ENCODE assay signal across 21 cellular contexts in the genomic region with DNA sequence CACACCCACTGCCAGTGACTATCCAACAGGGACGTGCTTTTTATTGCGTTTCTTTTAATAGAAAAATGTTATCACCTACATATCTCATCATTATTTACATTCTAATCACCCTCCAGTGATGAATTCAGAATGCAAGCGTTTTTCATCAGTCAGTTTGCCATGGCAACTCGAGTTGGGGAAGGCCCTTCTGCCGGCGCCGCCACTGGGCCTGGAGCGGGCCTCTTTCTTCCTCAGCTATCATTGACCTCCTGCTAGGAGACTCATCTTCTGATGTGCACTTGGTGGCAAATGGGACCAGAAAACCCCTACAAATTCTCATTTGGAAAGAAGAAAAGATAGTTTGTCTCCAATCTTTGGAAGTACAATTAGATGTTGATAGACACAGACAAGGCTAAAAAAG.
"Had no signal": no experiment of that assay in that cellular context is flagged by ENCODE, and none has a peak within 500 bp of the region (broad histone marks: within the 10 kb centered on the region; RNA-seq: fewer than 3 reads in every experiment).

No MANE protein-coding gene starts in this region.

- DNase-seq: stimulated activated CD4-positive, alpha-beta T cell treated with anti-CD3 and anti-CD28 coated beads, Interleukin-2, amount 100 ng/mL, for 48 hours; stimulated activated CD4-positive, alpha-beta T cell treated with anti-CD3 and anti-CD28 coated beads, Interleukin-4, amount 100 ng/mL, for 1 hour; stimulated activated CD4-positive, alpha-beta T cell treated with anti-CD3 and anti-CD28 coated beads, Interleukin-4, amount 100 ng/mL, for 24 hours; stimulated activated CD4-positive, alpha-beta T cell treated with anti-CD3 and anti-CD28 coated beads, Interleukin-4, amount 100 ng/mL, for 4 hours; stimulated activated CD8-positive, alpha-beta memory T cell treated with anti-CD3 and anti-CD28 coated beads, Interleukin-4, amount 100 ng/mL, for 48 hours; stimulated activated naive B cell treated with anti-CD40 and anti-IgM and Interleukin-4, amounts not matched to agents 10 μg/mL and 1 μg/mL and 100 μg/mL, for 72 hours; stimulated activated naive CD4-positive, alpha-beta T cell; stimulated activated naive CD4-positive, alpha-beta T cell treated with Interleukin-2 at 50 U/mL for 16 hours; stimulated activated naive CD8-positive, alpha-beta T cell treated with anti-CD3 and anti-CD28 coated beads, Interleukin-15, amount 100 ng/mL, for 72 hours; stimulated activated naive CD8-positive, alpha-beta T cell treated with anti-CD3 and anti-CD28 coated beads, Interleukin-15, Interleukin-2, amounts not matched to agents 100 U/mL and 50 U/mL, for 24 hours; stomach; substantia nigra; testis; thyroid gland; tibial artery; transverse colon; trophoblast cell; upper lobe of right lung; uterus had no signal

- ATAC-seq: stimulated activated effector memory CD8-positive, alpha-beta T cell treated with anti-CD3 and anti-CD28 coated beads, Interleukin-12 subunit alpha, Interleukin-12 subunit beta, amount 100 ng/mL, for 72 hours; stimulated activated memory B cell treated with anti-CD40 and anti-IgM and Interleukin-4, amounts not matched to agents 10 μg/mL and 1 μg/mL and 100 μg/mL, for 72 hours; stimulated activated naive B cell treated with anti-CD40 and anti-IgM and Interleukin-4, amounts not matched to agents 10 μg/mL and 1 μg/mL and 100 μg/mL, for 72 hours; stimulated activated naive CD8-positive, alpha-beta T cell treated with anti-CD3 and anti-CD28 coated beads, Interleukin-15, amount 100 ng/mL, for 72 hours; stimulated activated naive CD8-positive, alpha-beta T cell treated with anti-CD3 and anti-CD28 coated beads, Interleukin-15, Interleukin-2, amounts not matched to agents 100 U/mL and 50 U/mL, for 24 hours; upper lobe of right lung had no signal
